In genomic region chr22:44403166-44403565, GRCh38 we compare ENCODE assay signal across 16 cellular contexts.
DNase-seq lines count a peak whose midpoint lies in the region; ATAC-seq, FAIRE-seq and TF ChIP-seq lines count a peak whose summit lies in the region.
"Had no signal": no experiment of that assay in that cellular context is flagged by ENCODE, and none has a peak within 500 bp of the region (broad histone marks: within the 10 kb centered on the region; RNA-seq: fewer than 3 reads in every experiment).

No MANE protein-coding gene starts in this region.

- no peaks in the 10 kb centered on the region for H3K9me3 Mint-ChIP-seq in stimulated activated naive CD8-positive, alpha-beta T cell treated with anti-CD3 and anti-CD28 coated beads, Interleukin-15, amount 100 ng/mL, for 72 hours
- H3K9me3 Mint-ChIP-seq: GM23338, HFFc6 had no signal

- H3K9me3 ChIP-seq in H1 (ENCODE audit: insufficient read depth in 2 of 2, low read depth in 1 of 2, low read length in 1 of 2) (no peaks in the 10 kb centered on the region; a peak in 1 of 4 replicates), gastrocnemius medialis (no peaks in the 10 kb centered on the region)

- H3K36me3 ChIP-seq in H1 (ENCODE audit: control insufficient read depth in 2 of 4, insufficient read depth in 4 of 4, low read length in 3 of 4) (no peaks in the 10 kb centered on the region), gastrocnemius medialis (no peaks in the 10 kb centered on the region)

- TF ChIP-seq EP300 in H1 (IDR thresholded peaks at IDR 0.05; ENCODE audit: borderline replicate concordance in 1 of 2, low read depth in 2 of 2, low read length in 2 of 2) = no peak

- no peak overlapping the region for H3K9ac ChIP-seq in H1 (replicated peaks in 1 of 4; ENCODE audit: extremely low read depth in 1 of 4, low read depth in 3 of 4, low read length in 3 of 4)

- no peak overlapping the region for H4K5ac ChIP-seq in H1 (ENCODE audit: insufficient read length, low read depth, low read length)

- no peak for TF ChIP-seq RAD21 in H1 (IDR thresholded peaks at IDR 0.05 in 1 of 2, conservative IDR thresholded peaks at IDR 0.05 in 1 of 2; ENCODE audit: low read depth in 2 of 2, low read length in 2 of 2)

- H4K91ac ChIP-seq in H1 (replicated peaks; ENCODE audit: insufficient read length, low read length) = no peak overlapping the region

- H2BK5ac ChIP-seq in H1 (ENCODE audit: low read depth, low read length) = no peak overlapping the region; the same call in 1 of the 2 replicates

- peaks cover 0 to 2% of the 10 kb centered on the region in 2 experiments for H4K20me1 ChIP-seq in H1 (replicated peaks in 1 of 2; ENCODE audit: control insufficient read depth in 1 of 2, insufficient read depth in 2 of 2, low read length in 2 of 2)

- H3K18ac ChIP-seq in H1 (ENCODE audit: extremely low read depth, low read length) = no peak overlapping the region

- CTCF ChIA-PET in H1 (lab: Charles Lee; ENCODE audit: partially characterized antibody) = interaction anchor here (1.0 kb wide), 1 partner anchor 17 kb away, joined by 3 read pairs; no protein-coding TSS in a partner anchor

- ATAC-seq in stimulated activated naive CD8-positive, alpha-beta T cell treated with anti-CD3 and anti-CD28 coated beads, Interleukin-15, amount 100 ng/mL, for 72 hours = no peak
- ATAC-seq in stimulated activated naive CD8-positive, alpha-beta T cell treated with anti-CD3 and anti-CD28 coated beads, Interleukin-15, Interleukin-2, amounts not matched to agents 100 U/mL and 50 U/mL, for 24 hours = no peak
- no peak for ATAC-seq in GM18520 (IDR thresholded peaks at IDR 0.05; ENCODE audit: unreplicated experiment)
- no peak for ATAC-seq in gastrocnemius medialis
- ATAC-seq: GM23338, K562 had no signal

- no peaks in the 10 kb centered on the region; the same call in 1 of the 2 replicates for H3K79me1 ChIP-seq in H1 (ENCODE audit: low read depth, low read length)

- DNase-seq in stimulated activated naive CD8-positive, alpha-beta T cell treated with anti-CD3 and anti-CD28 coated beads, Interleukin-15, amount 100 ng/mL, for 72 hours = no peak
- no peak for DNase-seq in stimulated activated naive CD8-positive, alpha-beta T cell treated with anti-CD3 and anti-CD28 coated beads, Interleukin-15, Interleukin-2, amounts not matched to agents 100 U/mL and 50 U/mL, for 24 hours
- DNase-seq in H1 (ENCODE audit: low read depth in 1 of 2, low spot score in 2 of 2) (no peak), posterior vena cava (ENCODE audit: low spot score) (peak; percentile 50), gastrocnemius medialis (no peak), ureter (ENCODE audit: low spot score) (no peak)
- DNase-seq: HFFc6, NCI-H1436 treated with DMSO at 0.1 percent for 48 hours, NCI-H2081, NCI-H226, NCI-H526 treated with DMSO at 0.1 percent for 48 hours, OCI-M1, RPMI8226 had no signal

- WGBS in H1 (ENCODE audit: extremely low coverage in 1 of 2, insufficient coverage in 1 of 2, insufficient read length in 1 of 2, insufficient replicate concordance in 2 of 2, low coverage in 1 of 2, low lambda C conversion rate in 2 of 2, missing lambda C conversion rate in 1 of 2), 2 experiments = 87% methylated on average over 5 of the region's 5 CpGs; no CpG with 5 or more reads in 1 of the 2 experiments

- in situ Hi-C loops in gastrocnemius medialis (cut with MboI; ENCODE audit: low sequenced_read_pairs in 4 of 4) = no loop called here

- no peak overlapping the region for H2BK120ac ChIP-seq in H1 (replicated peaks; ENCODE audit: low read depth, low read length)

- TF ChIP-seq POLR2A in H1 (IDR thresholded peaks at IDR 0.05; ENCODE audit: control extremely low read depth in 1 of 2, low read depth in 2 of 2, low read length in 2 of 2) = no peak
- TF ChIP-seq POLR2A in gastrocnemius medialis (IDR thresholded peaks at IDR 0.05) = no peak

- no peaks in the 10 kb centered on the region; a peak in 1 of 7 replicates for H3K27me3 ChIP-seq in H1 (replicated peaks in 1 of 4; ENCODE audit: control insufficient read depth in 3 of 4, extremely low read depth in 1 of 4, insufficient read depth in 3 of 4, low read length in 3 of 4)
- H3K27me3 ChIP-seq in gastrocnemius medialis = no peaks in the 10 kb centered on the region

- peak overlapping the region; percentile 72; the same call in 1 of the 2 replicates for H2BK20ac ChIP-seq in H1 (ENCODE audit: low read length)

- no peak overlapping the region for H2BK12ac ChIP-seq in H1 (ENCODE audit: low read depth, low read length)

- intact Hi-C loops in posterior vena cava (cut with DNase I) (no loop called here), gastrocnemius medialis (cut with DNase I; ENCODE audit: low total_unique reads) (no loop called here)

- FAIRE-seq in H1 (lab: Jason Lieb, UNC) = no peak
- FAIRE-seq: K562 had no signal

- H3K27ac ChIP-seq in H1 (ENCODE audit: low read depth, low read length) (no peak overlapping the region), gastrocnemius medialis (no peak overlapping the region)

- H2AFZ ChIP-seq in H1 (ENCODE audit: low read length) = no peak overlapping the region
- H2AFZ ChIP-seq: GM23338 had no signal

- no peak overlapping the region for H3K14ac ChIP-seq in H1 (ENCODE audit: insufficient read length)

- H2AK5ac ChIP-seq in H1 (ENCODE audit: low read depth, low read length) = no peak overlapping the region

- H3K4me2 ChIP-seq in H1 (ENCODE audit: insufficient read depth in 1 of 2, low read depth in 2 of 2, low read length in 2 of 2) = no peak overlapping the region
- H3K4me2 ChIP-seq: GM23338 had no signal

- H3K79me2 ChIP-seq in H1 (ENCODE audit: control insufficient read depth in 1 of 2, insufficient read depth in 2 of 2, low read length in 2 of 2) = no peaks in the 10 kb centered on the region

- no peaks in the 10 kb centered on the region for H3K27me3 Mint-ChIP-seq in stimulated activated naive CD8-positive, alpha-beta T cell treated with anti-CD3 and anti-CD28 coated beads, Interleukin-15, amount 100 ng/mL, for 72 hours

- no peak overlapping the region for H3K4me3 ChIP-seq in H1 (ENCODE audit: extremely low read depth in 1 of 4, insufficient read depth in 2 of 4, low read depth in 3 of 4, low read length in 4 of 4)
- no peak overlapping the region for H3K4me3 ChIP-seq in gastrocnemius medialis
- H3K4me3 ChIP-seq: GM23338, K562 had no signal

- H2BK15ac ChIP-seq in H1 (ENCODE audit: low read length) = no peak overlapping the region

- POLR2A ChIA-PET in H1 (lab: Charles Lee; ENCODE audit: partially characterized antibody) = no interaction called here

- H4K8ac ChIP-seq in H1 (ENCODE audit: extremely low read depth, insufficient read depth, low read length) = peak overlapping the region; percentile 60; the same call in 1 of the 2 replicates

- no peak overlapping the region for H3K56ac ChIP-seq in H1 (replicated peaks; ENCODE audit: insufficient read length, low read depth, low read length)

- TF ChIP-seq CTCF in H1 (IDR thresholded peaks at IDR 0.05; ENCODE audit: control extremely low read depth in 1 of 3, insufficient read depth in 1 of 3, low read depth in 1 of 3, low read length in 3 of 3) (no peak), gastrocnemius medialis (IDR thresholded peaks at IDR 0.05 in 4 of 5, conservative IDR thresholded peaks at IDR 0.05 in 1 of 5) (no peak)

- peaks cover 6 to 10% (median 10%) of the 10 kb centered on the region in 4 experiments for H3K4me1 ChIP-seq in H1 (replicated peaks in 1 of 4; ENCODE audit: control insufficient read depth in 3 of 4, insufficient read depth in 4 of 4, low read length in 3 of 4)
- H3K4me1 ChIP-seq in gastrocnemius medialis = no peaks in the 10 kb centered on the region

- H3K23ac ChIP-seq in H1 (ENCODE audit: insufficient read length) = no peak overlapping the region

- no peaks in the 10 kb centered on the region for H3K23me2 ChIP-seq in H1 (ENCODE audit: low read depth, low read length)

- no peaks in the 10 kb centered on the region for H3K4me1 Mint-ChIP-seq in stimulated activated naive CD8-positive, alpha-beta T cell treated with anti-CD3 and anti-CD28 coated beads, Interleukin-15, amount 100 ng/mL, for 72 hours

- H3K4me3 Mint-ChIP-seq in stimulated activated naive CD8-positive, alpha-beta T cell treated with anti-CD3 and anti-CD28 coated beads, Interleukin-15, amount 100 ng/mL, for 72 hours = no peak overlapping the region
- H3K4me3 Mint-ChIP-seq: GM23338, HFFc6 had no signal

- H3K27ac Mint-ChIP-seq in stimulated activated naive CD8-positive, alpha-beta T cell treated with anti-CD3 and anti-CD28 coated beads, Interleukin-15, amount 100 ng/mL, for 72 hours = peak overlapping the region; percentile 50 to 86
- H3K27ac Mint-ChIP-seq: GM23338, HFFc6 had no signal

- H3K4ac ChIP-seq in H1 (replicated peaks; ENCODE audit: insufficient read length, low read depth, low read length) = no peak overlapping the region

TF ChIP-seq in H1, 55 proteins besides CTCF, POLR2A, EP300 and RAD21:
- TF ChIP-seq CEBPB (IDR thresholded peaks at IDR 0.05; ENCODE audit: low read depth, low read length) (no peak), CHD1 (IDR thresholded peaks at IDR 0.05; ENCODE audit: low read depth, low read length) (no peak), KDM1A (IDR thresholded peaks at IDR 0.05; ENCODE audit: borderline replicate concordance, low read length) (no peak), SIRT6 (IDR thresholded peaks at IDR 0.05; ENCODE audit: low read length) (no peak), RNF2 (IDR thresholded peaks at IDR 0.05; ENCODE audit: borderline replicate concordance, low read depth, low read length, missing control alignments, poor library complexity, severe bottlenecking) (no peak), RBBP5 (IDR thresholded peaks at IDR 0.05; ENCODE audit: borderline replicate concordance, low read depth, low read length) (no peak)
